9 cellular contexts compared by ENCODE assay signal in the genomic region with DNA sequence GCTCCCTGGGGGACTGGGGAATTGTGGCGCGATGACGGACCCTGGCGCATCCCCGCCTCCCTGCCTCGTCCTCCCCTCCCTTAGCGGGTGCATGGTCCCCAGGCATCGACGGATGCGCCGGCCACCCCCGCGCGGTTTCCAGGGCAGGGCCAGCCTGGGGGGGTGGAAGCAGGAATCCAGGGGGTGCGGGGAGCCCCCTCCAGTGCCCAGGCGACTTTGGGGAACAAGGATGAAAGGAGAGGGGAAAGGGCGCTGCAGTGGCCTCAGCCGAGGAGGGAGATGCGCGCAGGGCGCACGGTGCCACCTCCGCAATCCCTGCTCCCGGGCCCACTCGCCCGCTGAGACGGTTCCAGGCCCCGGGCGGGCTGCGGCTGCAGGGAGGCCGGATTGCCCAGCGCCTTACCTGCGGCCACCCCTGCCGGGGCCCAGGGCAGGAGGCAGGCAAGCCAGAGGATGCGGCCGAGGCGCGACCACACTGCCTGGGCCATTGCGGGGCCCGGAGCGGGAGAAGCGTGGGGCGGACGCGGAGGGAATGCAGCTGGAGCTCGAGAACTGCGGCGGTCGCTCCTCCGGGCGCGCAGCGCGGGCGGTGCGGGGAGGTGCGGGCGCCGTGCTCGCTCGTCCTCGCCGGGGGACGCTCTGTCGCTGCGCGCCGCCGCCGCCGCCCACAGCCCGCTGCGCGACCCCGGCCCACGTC. TPM values are rescaled to one million over a fixed set of nuclear protein-coding genes. Genes with fewer than 3 reads are reported as not detected.
DNase-seq lines count a peak whose midpoint lies in the region; ATAC-seq, FAIRE-seq and TF ChIP-seq lines count a peak whose summit lies in the region.
"Had no signal": no experiment of that assay in that cellular context is flagged by ENCODE, and none has a peak within 500 bp of the region (broad histone marks: within the 10 kb centered on the region; RNA-seq: fewer than 3 reads in every experiment).

A gene with protein sequence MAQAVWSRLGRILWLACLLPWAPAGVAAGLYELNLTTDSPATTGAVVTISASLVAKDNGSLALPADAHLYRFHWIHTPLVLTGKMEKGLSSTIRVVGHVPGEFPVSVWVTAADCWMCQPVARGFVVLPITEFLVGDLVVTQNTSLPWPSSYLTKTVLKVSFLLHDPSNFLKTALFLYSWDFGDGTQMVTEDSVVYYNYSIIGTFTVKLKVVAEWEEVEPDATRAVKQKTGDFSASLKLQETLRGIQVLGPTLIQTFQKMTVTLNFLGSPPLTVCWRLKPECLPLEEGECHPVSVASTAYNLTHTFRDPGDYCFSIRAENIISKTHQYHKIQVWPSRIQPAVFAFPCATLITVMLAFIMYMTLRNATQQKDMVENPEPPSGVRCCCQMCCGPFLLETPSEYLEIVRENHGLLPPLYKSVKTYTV (minus strand): TSS at position 641 of the 697 bp plus-strand sequence. CDS start 153 bp downstream, at position 488.

- no peak for TF ChIP-seq EP300 in HepG2 (IDR thresholded peaks at IDR 0.05; ENCODE audit: low read depth in 2 of 2, low read length in 2 of 2)
- TF ChIP-seq EP300 in HepG2 (CRISPR knock-in tag; IDR thresholded peaks at IDR 0.05; ENCODE audit: borderline replicate concordance) = no peak

- no peak for FAIRE-seq in HepG2 (lab: Jason Lieb, UNC)

- H3K27me3 ChIP-seq in A673 (replicated peaks; ENCODE audit: insufficient read depth, low read depth, low read length, poor library complexity) (peaks cover 16% of the 10 kb centered on the region), GM23248 (replicated peaks; ENCODE audit: insufficient read depth) (peaks cover 6% of the 10 kb centered on the region; the same call in 1 of the 2 replicates), HepG2 (ENCODE audit: control insufficient read depth in 1 of 2, insufficient read depth in 2 of 2, low read length in 2 of 2) (peaks cover 5 to 33% of the 10 kb centered on the region in 2 experiments)

- no peak for TF ChIP-seq RAD21 in HepG2 (CRISPR knock-in tag; IDR thresholded peaks at IDR 0.05)

- intact Hi-C loops in A673 (cut with micrococcal nuclease; ENCODE audit: unreplicated experiment) = no loop called here
- intact Hi-C loops in HepG2 (cut with micrococcal nuclease; ENCODE audit: unreplicated experiment) = no loop called here

- H3K4me3 ChIP-seq in A673 (ENCODE audit: low read depth, low read length, poor library complexity, severe bottlenecking) = peak within 1 kb of the TSS; percentile 50
- peak within 1 kb of the TSS; percentile 56 for H3K4me3 ChIP-seq in GM23248
- peak within 1 kb of the TSS in 1 of 3 experiments; percentile 48; a peak in 1 of 6 replicates for H3K4me3 ChIP-seq in HepG2 (replicated peaks in 1 of 3; ENCODE audit: insufficient read depth in 1 of 3, low read depth in 2 of 3, low read length in 3 of 3)
- peak within 1 kb of the TSS; percentile 45 for H3K4me3 ChIP-seq in urinary bladder (ENCODE audit: low read depth, low read length)

- no peaks in the 10 kb centered on the region for H3K79me2 ChIP-seq in GM23248 (ENCODE audit: insufficient read depth)
- H3K79me2 ChIP-seq in HepG2 (ENCODE audit: insufficient read depth, low read length) = no peaks in the 10 kb centered on the region

- ATAC-seq in HepG2 = peak; percentile 8; the same call in 1 of the 3 replicates
- no peak for ATAC-seq in GM18520 (IDR thresholded peaks at IDR 0.05; ENCODE audit: unreplicated experiment)
- ATAC-seq in GM21381 (IDR thresholded peaks at IDR 0.05; ENCODE audit: unreplicated experiment) = no peak

- H3K9me3 ChIP-seq in A673 (ENCODE audit: low read depth, low read length, poor library complexity, severe bottlenecking) = no peaks in the 10 kb centered on the region
- no peaks in the 10 kb centered on the region for H3K9me3 ChIP-seq in GM23248 (ENCODE audit: low read depth)
- no peaks in the 10 kb centered on the region for H3K9me3 ChIP-seq in HepG2 (ENCODE audit: low read length)

- TF ChIP-seq CTCF in A673 (conservative IDR thresholded peaks at IDR 0.05; ENCODE audit: low read depth, low read length) (no peak), HepG2 (CRISPR knock-in tag; IDR thresholded peaks at IDR 0.05) (no peak)

- POLR2A ChIA-PET in A673 (lab: Charles Lee; ENCODE audit: low non-redundant PET) = no interaction called here
- POLR2A ChIA-PET in HepG2 (lab: Yijun Ruan, JAX) = no interaction called here

- H3K9ac ChIP-seq in GM23248 (no peak within 1 kb of the TSS), HepG2 (ENCODE audit: insufficient read depth, low read depth, low read length) (no peak within 1 kb of the TSS)

- CTCF ChIA-PET in A673 (lab: Charles Lee) = no interaction called here
- CTCF ChIA-PET in HepG2 (lab: Yijun Ruan, JAX; ENCODE audit: low intra/inter-chr PET ratio, low total read pairs) = no interaction called here

- H3K27ac ChIP-seq in A673 (ENCODE audit: low read depth, low read length, poor library complexity, severe bottlenecking) (no peak within 1 kb of the TSS), GM23248 (no peak within 1 kb of the TSS), angular gyrus (ENCODE audit: low read depth, low read length) (peak within 1 kb of the TSS; percentile 80), HepG2 (ENCODE audit: extremely low read length, insufficient read depth, low read length) (no peak within 1 kb of the TSS), urinary bladder (ENCODE audit: low read depth) (no peak within 1 kb of the TSS)

- H3K36me3 ChIP-seq in A673 (ENCODE audit: insufficient read depth, low read length, poor library complexity, severe bottlenecking) (no peaks in the 10 kb centered on the region), GM23248 (ENCODE audit: low read depth) (no peaks in the 10 kb centered on the region), HepG2 (replicated peaks in 1 of 2; ENCODE audit: control insufficient read depth in 1 of 2, insufficient read depth in 2 of 2, low read length in 2 of 2) (no peaks in the 10 kb centered on the region), urinary bladder (ENCODE audit: insufficient read depth) (no peaks in the 10 kb centered on the region)

- peak within 1 kb of the TSS; percentile 55 for H3K4me2 ChIP-seq in GM23248 (ENCODE audit: unreplicated experiment)
- peak within 1 kb of the TSS; percentile 47 for H3K4me2 ChIP-seq in HepG2 (ENCODE audit: low read depth, low read length)

- DNase-seq in A673 (ENCODE audit: low spot score) (no peak), GM23248 (peak; percentile 40), HepG2 (ENCODE audit: low spot score) (no peak)
- no peak for DNase-seq in stimulated activated CD4-positive, alpha-beta T cell treated with anti-CD3 and anti-CD28 coated beads, Interleukin-4, amount 100 ng/mL, for 1 hour

- in situ Hi-C loops in GM23248 (cut with MboI) (no loop called here), HepG2 (cut with HindIII; ENCODE audit: extremely low pct_ligation_motif_present, low pct_unique_long_range_greater_than_20kb) (no loop called here)

- 8 to 9% methylated on average over 43 to 56 of the region's 76 CpGs for WGBS in GM23248 (ENCODE audit: low coverage in 1 of 2, low lambda C conversion rate in 2 of 2, missing lambda C conversion rate in 2 of 2), 2 experiments
- WGBS in HepG2 (ENCODE audit: low lambda C conversion rate) = 46% methylated on average over 10 of the region's 76 CpGs
- 4% methylated on average over 76 of the region's 76 CpGs for WGBS in urinary bladder

- peaks cover 5% of the 10 kb centered on the region; the same call in 1 of the 2 replicates for H3F3A ChIP-seq in GM23248 (ENCODE audit: insufficient read depth)

- H4K20me1 ChIP-seq in GM23248 (ENCODE audit: insufficient read depth) (no peaks in the 10 kb centered on the region), HepG2 (ENCODE audit: insufficient read depth, low read length) (no peaks in the 10 kb centered on the region)

- H2AFZ ChIP-seq in GM23248 (peak within 1 kb of the TSS; percentile 56; the same call in 1 of the 2 replicates), HepG2 (ENCODE audit: low read length) (no peak within 1 kb of the TSS)

- no peaks in the 10 kb centered on the region for H3K9me2 ChIP-seq in GM23248 (ENCODE audit: insufficient read depth)

- TF ChIP-seq POLR2A in HepG2 (IDR thresholded peaks at IDR 0.05; ENCODE audit: insufficient read depth in 1 of 2, low read depth in 2 of 2, low read length in 2 of 2) = no peak

- BruUV-seq in A673 (replicated peaks; lab: Mats Ljungman, UMichigan) = no TSS peak
- no TSS peak for BruUV-seq in HepG2 (replicated peaks; lab: Mats Ljungman, UMichigan)

- H3K4me1 ChIP-seq in A673 (ENCODE audit: insufficient read depth, low read length, poor library complexity, severe bottlenecking) (no peaks in the 10 kb centered on the region), GM23248 (ENCODE audit: insufficient read depth) (no peaks in the 10 kb centered on the region; the same call in 1 of the 2 replicates), HepG2 (ENCODE audit: insufficient read depth, low read length) (peaks cover 42% of the 10 kb centered on the region), urinary bladder (ENCODE audit: insufficient read depth) (peaks cover 3% of the 10 kb centered on the region)

TF ChIP-seq in HepG2, 621 proteins besides CTCF, POLR2A, EP300 and RAD21 (continues in another document):
- TF ChIP-seq KDM2A (CRISPR knock-in tag; IDR thresholded peaks at IDR 0.05; ENCODE audit: borderline replicate concordance, low read depth) = no peak
- no peak for TF ChIP-seq ETV6 (CRISPR knock-in tag; conservative IDR thresholded peaks at IDR 0.05)

RNA-seq across cellular contexts. Expression of the gene that starts here (rescaled TPM):
- total RNA-seq in A673 (2021) (0.31 TPM in 1 of 2 replicates, not detected in the other), HepG2 (2016; rRNA removed; fragmentation: Illumina TruSeq; extraction: Trizol) (not detected in 2 replicates), urinary bladder (9.5 TPM)
- total RNA-seq in GM23248 (2014; rRNA removed; shearing (Covaris generic)) = not detected in 2 replicates
- polyA plus RNA-seq in GM23248 (2016; fragmentation: Nextera tagmentation; extraction: Ambion mirVana) (0.18 and 0.40 TPM in 2 replicates), HepG2 (2011; rRNA removed) (not detected in 2 replicates), urinary bladder (2.1 TPM)
- not detected in 2 replicates for total RNA-seq in HepG2 (2016; cell fraction: cytosol; rRNA removed; fragmentation: Illumina TruSeq; extraction: Trizol; ENCODE audit: low read depth)
- not detected in 2 replicates for total RNA-seq in HepG2 (2016; cell fraction: insoluble cytoplasmic fraction; rRNA removed; fragmentation: Illumina TruSeq; extraction: Trizol)
- total RNA-seq in HepG2 (2016; cell fraction: membrane; rRNA removed; fragmentation: Illumina TruSeq; extraction: Trizol) = not detected in 2 replicates
- not detected in 2 replicates for total RNA-seq in HepG2 (2016; cell fraction: nucleus; rRNA removed; fragmentation: Illumina TruSeq; extraction: Trizol)
- polyA plus RNA-seq in HepG2 (2011; cell fraction: cytosol; rRNA removed) = not detected in 2 replicates
- polyA plus RNA-seq in HepG2 (2011; cell fraction: nucleus; rRNA removed) = not detected in 2 replicates
- polyA plus RNA-seq in HepG2 (2012) = not detected in 2 replicates
- not detected in 2 replicates for polyA plus RNA-seq in HepG2 (2016; cell fraction: cytosol; fragmentation: Illumina TruSeq; extraction: Trizol; ENCODE audit: low read depth)
- polyA plus RNA-seq in HepG2 (2016; cell fraction: insoluble cytoplasmic fraction; fragmentation: Illumina TruSeq; extraction: Trizol; ENCODE audit: low read depth) = not detected in 2 replicates
- not detected in 2 replicates for polyA plus RNA-seq in HepG2 (2016; cell fraction: membrane; fragmentation: Illumina TruSeq; extraction: Trizol; ENCODE audit: low read depth)
- not detected in 2 replicates for polyA plus RNA-seq in HepG2 (2016; cell fraction: nucleus; fragmentation: Illumina TruSeq; extraction: Trizol; ENCODE audit: insufficient read depth, low read depth)
- polyA minus RNA-seq in HepG2 (2011; rRNA and poly(A)+ RNA removed; ENCODE audit: low replicate concordance) = not detected in 2 replicates
- not detected in 2 replicates for polyA minus RNA-seq in HepG2 (2011; cell fraction: cytosol; rRNA and poly(A)+ RNA removed)
- polyA minus RNA-seq in HepG2 (2011; cell fraction: nucleus; rRNA and poly(A)+ RNA removed) = not detected in 2 replicates
- total RNA-seq: dermis microvascular lymphatic vessel endothelial cell had no signal

Comparison
In these comparisons a context has a peak if more than half of its experiments do, and no peak if none do; other contexts are left out.
1. Peak in DNase-seq, H3K4me3 ChIP-seq and H3K4me2 ChIP-seq in GM23248; RNA of the gene not detected or under 1 TPM.
2. Peak in ATAC-seq and H3K4me2 ChIP-seq in HepG2; RNA of the gene not detected or under 1 TPM.